ENCODE assay signal across 1 cellular context in genomic region chr10:77835669-77836086, GRCh38.
TF ChIP-seq lines count a peak whose summit lies in the region.

No MANE protein-coding gene starts in this region.

TF ChIP-seq in WTC11, 78 proteins besides CTCF, POLR2A, EP300 and RAD21 (continued from another document):
- TF ChIP-seq PREB (CRISPR knock-in tag; IDR thresholded peaks at IDR 0.05; ENCODE audit: borderline replicate concordance) (no peak), CBFB (CRISPR knock-in tag; IDR thresholded peaks at IDR 0.05; ENCODE audit: low read depth) (no peak), SMAD4 (CRISPR knock-in tag; IDR thresholded peaks at IDR 0.05) (no peak), NR1H2 (CRISPR knock-in tag; IDR thresholded peaks at IDR 0.05) (no peak), ATF6 (CRISPR knock-in tag; IDR thresholded peaks at IDR 0.05) (no peak), ERG (CRISPR knock-in tag; IDR thresholded peaks at IDR 0.05) (no peak), HMGA2 (CRISPR knock-in tag; IDR thresholded peaks at IDR 0.05) (no peak), ATF1 (CRISPR knock-in tag; IDR thresholded peaks at IDR 0.05) (no peak), IRF2 (CRISPR knock-in tag; IDR thresholded peaks at IDR 0.05; ENCODE audit: borderline replicate concordance, low read depth) (no peak)
TF ChIP-seq in WTC11: peak in this region for 0.
